Comparison of ENCODE assay signal across 8 cellular contexts in genomic region chr1:1858382-1859086, GRCh38. TPM values are rescaled to one million over a fixed set of nuclear protein-coding genes. Genes with fewer than 3 reads are reported as not detected.
A peak's percentile ranks its signal among the peaks of the same experiment; 100 is the strongest.
DNase-seq lines count a peak whose midpoint lies in the region; ATAC-seq and TF ChIP-seq lines count a peak whose summit lies in the region.

No MANE protein-coding gene starts in this region.

- H3K9ac ChIP-seq in rectal smooth muscle tissue (ENCODE audit: low read length): no peak overlapping the region

- intact Hi-C loops in heart right ventricle (cut with DNase I): loop anchor here in 6 of 10 donors (2.0 to 5.0 kb wide), 6 partner anchors 30 to 76 kb away; partner anchors contain the start of gene GNB1 (in 4 of the 6)

- H3K4me3 ChIP-seq in astrocyte of the cerebellum (ENCODE audit: low read depth, low read length) (no peak overlapping the region), heart right ventricle (peak overlapping the region in 7 of 10 donors; percentile 19 to 48 (median 34)), rectal smooth muscle tissue (ENCODE audit: low read length) (peak overlapping the region; percentile 2)

- no peaks in the 10 kb centered on the region for H3K27me3 Mint-ChIP-seq in activated T-cell treated with anti-CD3 and anti-CD28 coated beads, Interleukin-2, amount 50 U/mL, for 24 hours

- H3K36me3 ChIP-seq in heart right ventricle (no peaks in the 10 kb centered on the region), rectal smooth muscle tissue (ENCODE audit: control insufficient read depth, insufficient read depth, low read length) (no peaks in the 10 kb centered on the region)

- H3K4me1 Mint-ChIP-seq in activated T-cell treated with anti-CD3 and anti-CD28 coated beads, Interleukin-2, amount 50 U/mL, for 24 hours (ENCODE audit: low read depth): peaks cover 78% of the 10 kb centered on the region

- H3K27ac ChIP-seq in heart right ventricle: peak overlapping the region; percentile 73 to 87 (median 82)
- H3K27ac ChIP-seq in rectal smooth muscle tissue (ENCODE audit: low read depth, low read length): peak overlapping the region; percentile 38

- H3K4me1 ChIP-seq in heart right ventricle: peaks cover 32 to 96% (median 83%) of the 10 kb centered on the region in 9 donors
- H3K4me1 ChIP-seq in rectal smooth muscle tissue (ENCODE audit: control insufficient read depth, insufficient read depth, low read length): peaks cover 15% of the 10 kb centered on the region

- no peak for DNase-seq in activated T-cell treated with anti-CD3 and anti-CD28 coated beads, Interleukin-2, amount 50 U/mL, for 24 hours
- DNase-seq in activated T-cell treated with anti-CD3 and anti-CD28 coated beads for 4 hours (no peak), NCI-H82 (lab: John Stamatoyannopoulos, UW) (peak; percentile 81), astrocyte of the cerebellum (ENCODE audit: low read depth) (peak; percentile 53), heart right ventricle (peak; percentile 67 to 95), GF-D8 (lab: John Stamatoyannopoulos, UW) (no peak)

- H3K4me3 Mint-ChIP-seq in activated T-cell treated with anti-CD3 and anti-CD28 coated beads, Interleukin-2, amount 50 U/mL, for 24 hours: no peak overlapping the region

- H3K27me3 ChIP-seq in heart right ventricle (no peaks in the 10 kb centered on the region), rectal smooth muscle tissue (ENCODE audit: control insufficient read depth, insufficient read depth, low read length) (no peaks in the 10 kb centered on the region)

- peaks cover 49% of the 10 kb centered on the region for H3K36me3 Mint-ChIP-seq in activated T-cell treated with anti-CD3 and anti-CD28 coated beads, Interleukin-2, amount 50 U/mL, for 24 hours (ENCODE audit: low read depth)

- peak; percentile 87 to 94 (median 90) for ATAC-seq in heart right ventricle
- no peak for ATAC-seq in HG03135 (IDR thresholded peaks at IDR 0.05; ENCODE audit: unreplicated experiment)

- in situ Hi-C loops in astrocyte of the cerebellum (cut with HindIII; ENCODE audit: low sequenced_read_pairs): no loop called here

- peak overlapping the region; percentile 77 for H3K27ac Mint-ChIP-seq in activated T-cell treated with anti-CD3 and anti-CD28 coated beads, Interleukin-2, amount 50 U/mL, for 24 hours

- peak; percentile 46 for TF ChIP-seq CTCF in astrocyte of the cerebellum (IDR thresholded peaks at IDR 0.05; ENCODE audit: low read depth, low read length, missing control alignments)
- peak in 7 of 9 donors; percentile 40 to 82 (median 54) for TF ChIP-seq CTCF in heart right ventricle (IDR thresholded peaks at IDR 0.05)

- WGBS in heart right ventricle, 2 donors: 28 to 29% methylated on average over 9 of the region's 9 CpGs

- H3K9me3 ChIP-seq in heart right ventricle: no peaks in the 10 kb centered on the region

- H3K9me3 Mint-ChIP-seq in activated T-cell treated with anti-CD3 and anti-CD28 coated beads, Interleukin-2, amount 50 U/mL, for 24 hours: no peaks in the 10 kb centered on the region

RNA-seq across cellular contexts. Expression of gene GNB1, which starts 32.4 kb away (rescaled TPM):
- total RNA-seq in heart right ventricle: 100 to 1,000 TPM; 139 to 228 (median 174) TPM
- polyA plus RNA-seq in heart right ventricle: 100 to 1,000 TPM in 1 of 2 donors, 10 to 100 TPM in 1; 64.9 to 109 TPM

RNA-seq across cellular contexts. Expression of gene CALML6, which starts 56.5 kb away (rescaled TPM):
- under 1 TPM in 2 of 10 donors, not detected in 8; 0.20 TPM for total RNA-seq in heart right ventricle
- under 1 TPM; 0.09 to 0.88 TPM for polyA plus RNA-seq in heart right ventricle

Comparison
In these comparisons a context has a peak if more than half of its experiments do, and no peak if none do; other contexts are left out.
1. DNase-seq: peak in NCI-H82 (single experiment), astrocyte of the cerebellum (single experiment) and heart right ventricle (2 of 2); none in activated T-cell treated with anti-CD3 and anti-CD28 coated beads, Interleukin-2, amount 50 U/mL, for 24 hours (single experiment), activated T-cell treated with anti-CD3 and anti-CD28 coated beads for 4 hours (single experiment) and GF-D8 (single experiment).